In genomic region chr14:90139199-90139598, GRCh38 we compare ENCODE assay signal across 25 cellular contexts.
"Had no signal": no experiment of that assay in that cellular context is flagged by ENCODE, and none has a peak within 500 bp of the region (broad histone marks: within the 10 kb centered on the region; RNA-seq: fewer than 3 reads in every experiment).

No MANE protein-coding gene starts in this region.

- H3K36me3 Mint-ChIP-seq: naive thymus-derived CD4-positive, alpha-beta T cell; natural killer cell treated with Interleukin-12 subunit alpha and Interleukin-12 subunit beta and Interleukin-15 and Interleukin-18, amount 100 ng/mL, for 72 hours; stimulated activated effector memory CD8-positive, alpha-beta T cell treated with anti-CD3 and anti-CD28 coated beads, Interleukin-12 subunit alpha, Interleukin-12 subunit beta, amount 100 ng/mL, for 72 hours had no signal

- DNase-seq: islet precursor cell; left ventricle myocardium inferior; midbrain; mucosa of descending colon; naive thymus-derived CD4-positive, alpha-beta T cell; nucleus accumbens; pancreas; posterior cingulate gyrus; retina; right cardiac atrium; sigmoid colon; small intestine; spleen; stimulated activated CD4-positive, alpha-beta T cell treated with anti-CD3 and anti-CD28 coated beads, Interleukin-4, amount 100 ng/mL, for 24 hours; stimulated activated naive CD4-positive, alpha-beta T cell; tibial artery; trophoblast cell; upper lobe of right lung had no signal

- H3K27me3 ChIP-seq: pancreas, suprapubic skin, upper lobe of right lung had no signal

- H3K27ac Mint-ChIP-seq: natural killer cell treated with Interleukin-12 subunit alpha and Interleukin-12 subunit beta and Interleukin-15 and Interleukin-18, amount 100 ng/mL, for 72 hours; stimulated activated effector memory CD8-positive, alpha-beta T cell treated with anti-CD3 and anti-CD28 coated beads, Interleukin-12 subunit alpha, Interleukin-12 subunit beta, amount 100 ng/mL, for 72 hours; stimulated activated naive CD8-positive, alpha-beta T cell treated with anti-CD3 and anti-CD28 coated beads, Interleukin-15, Interleukin-2, amounts not matched to agents 100 ng/mL and 50 ng/mL, for 24 hours had no signal

- H3K4me1 Mint-ChIP-seq: naive thymus-derived CD4-positive, alpha-beta T cell; stimulated activated effector memory CD8-positive, alpha-beta T cell treated with anti-CD3 and anti-CD28 coated beads, Interleukin-12 subunit alpha, Interleukin-12 subunit beta, amount 100 ng/mL, for 72 hours had no signal

- H3K4me1 ChIP-seq: left ventricle myocardium inferior, pancreas, prostate gland, sigmoid colon, spleen, suprapubic skin, tibial artery, upper lobe of right lung had no signal

- ATAC-seq: mucosa of descending colon; naive thymus-derived CD4-positive, alpha-beta T cell; pancreas; right cardiac atrium; stimulated activated effector memory CD8-positive, alpha-beta T cell treated with anti-CD3 and anti-CD28 coated beads, Interleukin-12 subunit alpha, Interleukin-12 subunit beta, amount 100 ng/mL, for 72 hours; upper lobe of right lung had no signal

- H3K27ac ChIP-seq: left ventricle myocardium inferior, pancreas, prostate gland, sigmoid colon, spleen, suprapubic skin, thoracic aorta, tibial artery, upper lobe of right lung had no signal

- H3K4me3 ChIP-seq: left ventricle myocardium inferior, lung, mucosa of descending colon, pancreas, prostate gland, sigmoid colon, spleen, suprapubic skin, thoracic aorta, tibial artery, upper lobe of right lung had no signal

- H3K36me3 ChIP-seq: left ventricle myocardium inferior, pancreas, prostate gland, sigmoid colon, spleen, suprapubic skin, thoracic aorta, tibial artery, upper lobe of right lung had no signal

- H3K9me3 Mint-ChIP-seq: naive thymus-derived CD4-positive, alpha-beta T cell; natural killer cell treated with Interleukin-12 subunit alpha and Interleukin-12 subunit beta and Interleukin-15 and Interleukin-18, amount 100 ng/mL, for 72 hours; stimulated activated effector memory CD8-positive, alpha-beta T cell treated with anti-CD3 and anti-CD28 coated beads, Interleukin-12 subunit alpha, Interleukin-12 subunit beta, amount 100 ng/mL, for 72 hours; stimulated activated naive CD8-positive, alpha-beta T cell treated with anti-CD3 and anti-CD28 coated beads, Interleukin-15, Interleukin-2, amounts not matched to agents 100 ng/mL and 50 ng/mL, for 24 hours had no signal

- H3K4me3 Mint-ChIP-seq: naive thymus-derived CD4-positive, alpha-beta T cell; natural killer cell treated with Interleukin-12 subunit alpha and Interleukin-12 subunit beta and Interleukin-15 and Interleukin-18, amount 100 ng/mL, for 72 hours; stimulated activated effector memory CD8-positive, alpha-beta T cell treated with anti-CD3 and anti-CD28 coated beads, Interleukin-12 subunit alpha, Interleukin-12 subunit beta, amount 100 ng/mL, for 72 hours; stimulated activated naive CD8-positive, alpha-beta T cell treated with anti-CD3 and anti-CD28 coated beads, Interleukin-15, Interleukin-2, amounts not matched to agents 100 ng/mL and 50 ng/mL, for 24 hours had no signal

- H3K9me3 ChIP-seq: left ventricle myocardium inferior, mucosa of descending colon, pancreas, prostate gland, sigmoid colon, spleen, suprapubic skin, thoracic aorta, tibial artery, upper lobe of right lung had no signal
